9 cellular contexts compared by ENCODE assay signal in genomic region chr6:15441215-15441868, GRCh38.
DNase-seq lines count a peak whose midpoint lies in the region; ATAC-seq lines count a peak whose summit lies in the region.
"Had no signal": no experiment of that assay in that cellular context is flagged by ENCODE, and none has a peak within 500 bp of the region (broad histone marks: within the 10 kb centered on the region; RNA-seq: fewer than 3 reads in every experiment).

No MANE protein-coding gene starts in this region.

- H3K18ac ChIP-seq in trophoblast cell (ENCODE audit: low read length): no peak overlapping the region

- H4K91ac ChIP-seq in trophoblast cell (ENCODE audit: low read depth, low read length): no peak overlapping the region

- WGBS in trophoblast cell (ENCODE audit: extremely low coverage, insufficient coverage, insufficient read length): no CpG with 5 or more reads among the region's 7 CpGs

- peak overlapping the region; percentile 10 for H3K4ac ChIP-seq in trophoblast cell (ENCODE audit: low read depth, low read length)

- H2AFZ ChIP-seq in trophoblast cell (ENCODE audit: insufficient read depth, low read length, poor library complexity): no peak overlapping the region

- H3K27me3 Mint-ChIP-seq in CD4-positive, alpha-beta memory T cell: no peaks in the 10 kb centered on the region
- no peaks in the 10 kb centered on the region for H3K27me3 Mint-ChIP-seq in activated T-cell treated with anti-CD3 and anti-CD28 coated beads, Interleukin-2, amount 50 U/mL, for 4 hours (ENCODE audit: low read depth)

- H4K8ac ChIP-seq in trophoblast cell (ENCODE audit: low read depth, low read length): no peak overlapping the region

- H3K9me3 Mint-ChIP-seq in CD4-positive, alpha-beta memory T cell: no peaks in the 10 kb centered on the region
- no peaks in the 10 kb centered on the region for H3K9me3 Mint-ChIP-seq in activated T-cell treated with anti-CD3 and anti-CD28 coated beads, Interleukin-2, amount 50 U/mL, for 4 hours

- no peak overlapping the region for H4K12ac ChIP-seq in trophoblast cell (ENCODE audit: low read depth, low read length)

- no peak overlapping the region for H2BK5ac ChIP-seq in trophoblast cell (ENCODE audit: low read depth, low read length, poor library complexity)

- no peak overlapping the region for H3K27ac ChIP-seq in CD4-positive, alpha-beta memory T cell (ENCODE audit: low read depth, low read length)
- no peak overlapping the region for H3K27ac ChIP-seq in trophoblast cell (ENCODE audit: low read depth, low read length)

- peaks cover 2% of the 10 kb centered on the region for H3K79me2 ChIP-seq in trophoblast cell (ENCODE audit: control insufficient read depth, insufficient read depth, low read length, poor library complexity)

- H3K27me3 ChIP-seq in CD4-positive, alpha-beta memory T cell (ENCODE audit: insufficient read depth, low read length): no peaks in the 10 kb centered on the region
- H3K27me3 ChIP-seq in HAP-1 (ENCODE audit: low read depth) (no peaks in the 10 kb centered on the region), trophoblast cell (ENCODE audit: insufficient read depth, low read length) (no peaks in the 10 kb centered on the region)

- no peak overlapping the region for H3K4me3 ChIP-seq in CD4-positive, alpha-beta memory T cell (ENCODE audit: low read length in 2 of 2)
- no peak overlapping the region for H3K4me3 ChIP-seq in HAP-1
- H3K4me3 ChIP-seq in trophoblast cell (ENCODE audit: low read depth, low read length): no peak overlapping the region
- H3K4me3 ChIP-seq: skin epidermis had no signal

- H3K36me3 Mint-ChIP-seq in CD4-positive, alpha-beta memory T cell: no peaks in the 10 kb centered on the region
- H3K36me3 Mint-ChIP-seq in activated T-cell treated with anti-CD3 and anti-CD28 coated beads, Interleukin-2, amount 50 U/mL, for 4 hours (ENCODE audit: insufficient read depth): peaks cover 8% of the 10 kb centered on the region

- DNase-seq in CD4-positive, alpha-beta memory T cell: peak in 4 of 5 donors; percentile 29 to 46 (median 37)
- DNase-seq in HAP-1 (ENCODE audit: low spot score in 2 of 2): peak; percentile 55 to 60
- peak; percentile 66 for DNase-seq in NCI-H748 treated with DMSO at 0.1 percent for 48 hours (lab: John Stamatoyannopoulos, UW)
- DNase-seq in activated T-cell treated with anti-CD3 and anti-CD28 coated beads, Interleukin-2, amount 50 U/mL, for 4 hours: peak; percentile 23
- peak; percentile 57 for DNase-seq in globus pallidus (ENCODE audit: low spot score)
- peak; percentile 60 to 95 for DNase-seq in trophoblast cell

- no peak overlapping the region for H3K14ac ChIP-seq in trophoblast cell (ENCODE audit: low read length)

- H3K79me1 ChIP-seq in trophoblast cell (ENCODE audit: low read length): no peaks in the 10 kb centered on the region

- intact Hi-C loops in CD4-positive, alpha-beta memory T cell (cut with micrococcal nuclease): loop anchor here (1.0 to 2.0 kb wide), 4 partner anchors 114 to 1312 kb away; no protein-coding TSS in a partner anchor

- no peak overlapping the region for H3K9ac ChIP-seq in trophoblast cell (ENCODE audit: low read length)

- no peak overlapping the region for H3K4me3 Mint-ChIP-seq in CD4-positive, alpha-beta memory T cell
- no peak overlapping the region for H3K4me3 Mint-ChIP-seq in activated T-cell treated with anti-CD3 and anti-CD28 coated beads, Interleukin-2, amount 50 U/mL, for 4 hours

- H3K27ac Mint-ChIP-seq in CD4-positive, alpha-beta memory T cell: peak overlapping the region in 1 of 7 donors; percentile 3

- in situ Hi-C loops in HAP-1 (cut with MboI; ENCODE audit: low sequenced_read_pairs): no loop called here

- H2BK120ac ChIP-seq in trophoblast cell (ENCODE audit: insufficient read depth, low read length, poor library complexity): no peak overlapping the region

- H2BK12ac ChIP-seq in trophoblast cell (ENCODE audit: low read length): no peak overlapping the region

- no peak overlapping the region for H3K4me2 ChIP-seq in trophoblast cell (ENCODE audit: low read length)

- H3K4me1 Mint-ChIP-seq in CD4-positive, alpha-beta memory T cell: peaks cover 50 to 72% (median 58%) of the 10 kb centered on the region in 4 donors
- H3K4me1 Mint-ChIP-seq in activated T-cell treated with anti-CD3 and anti-CD28 coated beads, Interleukin-2, amount 50 U/mL, for 4 hours (ENCODE audit: low read depth): peaks cover 66% of the 10 kb centered on the region

- peaks cover 43% of the 10 kb centered on the region for H3K4me1 ChIP-seq in CD4-positive, alpha-beta memory T cell (ENCODE audit: insufficient read depth, low read length)
- peaks cover 2% of the 10 kb centered on the region; the same call in 1 of the 2 replicates for H3K4me1 ChIP-seq in HAP-1
- peaks cover under 1 to 5% of the 10 kb centered on the region in 2 experiments for H3K4me1 ChIP-seq in trophoblast cell (ENCODE audit: control insufficient read depth in 1 of 2, insufficient read depth in 2 of 2, low read length in 2 of 2)

- peak in 1 of 2 donors; percentile 45 for ATAC-seq in activated T-cell treated with anti-CD3 and anti-CD28 coated beads, Interleukin-2, amount 50 U/mL, for 4 hours
- no peak for ATAC-seq in HG03432 (IDR thresholded peaks at IDR 0.05; ENCODE audit: unreplicated experiment)
- ATAC-seq in HG02763 (IDR thresholded peaks at IDR 0.05; ENCODE audit: unreplicated experiment): no peak

- POLR2A ChIA-PET in CD4-positive, alpha-beta memory T cell (lab: Charles Lee; ENCODE audit: partially characterized antibody): interaction anchor here (0.6 to 1.2 kb wide), 3 partner anchors 20 to 196 kb away, joined by 3 to 5 read pairs (median 3); partner anchors contain the start of gene JARID2

- H2AK5ac ChIP-seq in trophoblast cell (ENCODE audit: low read length): no peak overlapping the region

- no peaks in the 10 kb centered on the region for H3K36me3 ChIP-seq in CD4-positive, alpha-beta memory T cell (ENCODE audit: insufficient read depth, low read length)
- H3K36me3 ChIP-seq in HAP-1 (replicated peaks): no peaks in the 10 kb centered on the region
- no peaks in the 10 kb centered on the region for H3K36me3 ChIP-seq in trophoblast cell (ENCODE audit: control insufficient read depth in 1 of 2, insufficient read depth in 2 of 2, low read length in 2 of 2)

- no peak overlapping the region for H3K23ac ChIP-seq in trophoblast cell (ENCODE audit: low read length)

- H3K9me3 ChIP-seq in CD4-positive, alpha-beta memory T cell (ENCODE audit: control insufficient read depth in 1 of 2, low read length in 2 of 2): no peaks in the 10 kb centered on the region
- H3K9me3 ChIP-seq in HAP-1 (no peaks in the 10 kb centered on the region), trophoblast cell (ENCODE audit: insufficient read depth, low read depth, low read length) (no peaks in the 10 kb centered on the region)

- CTCF ChIA-PET in CD4-positive, alpha-beta memory T cell (lab: Charles Lee; ENCODE audit: partially characterized antibody): interaction anchor here (0.5 to 2.2 kb wide), 14 partner anchors 9 to 451 kb away, joined by 3 to 9 read pairs (median 3); no protein-coding TSS in a partner anchor

Comparison
In these comparisons a context has a peak if more than half of its experiments do, and no peak if none do; other contexts are left out.
1. DNase-seq: peak in every context shown above with its lines; median percentile 78 in trophoblast cell; 66 in NCI-H748 treated with DMSO at 0.1 percent for 48 hours; 58 in HAP-1; 57 in globus pallidus; 37 in CD4-positive, alpha-beta memory T cell; 23 in activated T-cell treated with anti-CD3 and anti-CD28 coated beads, Interleukin-2, amount 50 U/mL, for 4 hours.